35 cellular contexts compared by ENCODE assay signal in genomic region chr6:33725222-33725621, GRCh38. TPM values are rescaled to one million over a fixed set of nuclear protein-coding genes. Genes with fewer than 3 reads are reported as not detected.
"Had no signal": no experiment of that assay in that cellular context is flagged by ENCODE, and none has a peak within 500 bp of the region (broad histone marks: within the 10 kb centered on the region; RNA-seq: fewer than 3 reads in every experiment).

No MANE protein-coding gene starts in this region.

- H3K4me3 ChIP-seq: Peyer's patch, SJSA1 had no signal

- H3K36me3 Mint-ChIP-seq: activated CD4-positive, alpha-beta memory T cell treated with anti-CD3 and anti-CD28 coated beads for 36 hours; activated naive CD8-positive, alpha-beta T cell treated with anti-CD3 and anti-CD28 coated beads for 36 hours had no signal

- FAIRE-seq: TTC549 had no signal

- H3K4me1 ChIP-seq: SJSA1 had no signal

- H3K4me3 Mint-ChIP-seq: activated B cell treated with CpG ODN at 0.5 μM for 24 hours; activated CD4-positive, alpha-beta memory T cell treated with anti-CD3 and anti-CD28 coated beads for 36 hours; activated naive CD4-positive, alpha-beta T cell treated with anti-CD3 and anti-CD28 coated beads for 36 hours; activated naive CD8-positive, alpha-beta T cell treated with anti-CD3 and anti-CD28 coated beads for 36 hours; activated T-cell treated with anti-CD3 and anti-CD28 coated beads, Interleukin-2, amount 50 U/mL, for 4 hours; activated T-helper 1 cell treated with anti-CD3 and anti-CD28 coated beads, Interleukin-12 subunit alpha, Interleukin-12 subunit beta, Interleukin-2, Interleukin-4 antibody, amounts not matched to agents 30 ng/mL and 10 ng/mL and 1 ng/mL, durations not matched to agents 14 hours and 24 hours and 36 hours; T-helper 1 cell treated with Interleukin-12 subunit alpha and Interleukin-12 subunit beta and Interleukin-4 antibody, amounts not matched to agents 30 μg/mL and 1 μg/mL, for 36 hours; T-helper 2 cell treated with Interferon-gamma antibody and Interleukin-4, amounts not matched to agents 5 μg/mL and 100 μg/mL, for 36 hours had no signal

- H3K27me3 ChIP-seq: Peyer's patch, SJSA1 had no signal

- ATAC-seq: PC-3 had no signal

- H3K9me3 Mint-ChIP-seq: activated B cell treated with CpG ODN at 0.5 μM for 24 hours; activated CD4-positive, alpha-beta memory T cell treated with anti-CD3 and anti-CD28 coated beads for 36 hours; activated naive CD4-positive, alpha-beta T cell treated with anti-CD3 and anti-CD28 coated beads for 36 hours; activated naive CD8-positive, alpha-beta T cell treated with anti-CD3 and anti-CD28 coated beads for 36 hours; activated T-cell treated with anti-CD3 and anti-CD28 coated beads, Interleukin-2, amount 50 U/mL, for 4 hours; activated T-helper 1 cell treated with anti-CD3 and anti-CD28 coated beads, Interleukin-12 subunit alpha, Interleukin-12 subunit beta, Interleukin-2, Interleukin-4 antibody, amounts not matched to agents 30 ng/mL and 10 ng/mL and 1 ng/mL, durations not matched to agents 14 hours and 24 hours and 36 hours; T-helper 1 cell treated with Interleukin-12 subunit alpha and Interleukin-12 subunit beta and Interleukin-4 antibody, amounts not matched to agents 30 μg/mL and 1 μg/mL, for 36 hours; T-helper 2 cell treated with Interferon-gamma antibody and Interleukin-4, amounts not matched to agents 5 μg/mL and 100 μg/mL, for 36 hours had no signal

- H3K9ac ChIP-seq: SK-N-SH had no signal

- H3K27ac ChIP-seq: brain microvascular endothelial cell, Peyer's patch, SJSA1 had no signal

- DNase-seq: activated B cell treated with CpG ODN at 0.5 μM for 24 hours; activated CD4-positive, alpha-beta memory T cell treated with anti-CD3 and anti-CD28 coated beads for 36 hours; activated CD4-positive, alpha-beta T cell treated with anti-CD3 and anti-CD28 coated beads for 4 hours; activated CD4-positive, CD25-positive, alpha-beta regulatory T cell treated with anti-CD3 and anti-CD28 coated beads, Interleukin-2, amount 50 U/mL, for 72 hours; activated CD8-positive, alpha-beta memory T cell treated with anti-CD3 and anti-CD28 coated beads, Interleukin-2, amount 50 U/mL, for 4 hours; activated gamma-delta T cell treated with Interleukin-2 at 50 U/mL for 16 hours; activated T-cell treated with anti-CD3 and anti-CD28 coated beads for 4 hours; activated T-cell treated with anti-CD3 and anti-CD28 coated beads, Interleukin-2, amount 50 U/mL, for 4 hours; amniotic stem cell; aorta; brain microvascular endothelial cell; central memory CD4-positive, alpha-beta T cell; MM.1S; MV-4-11; NCI-H1092; NCI-H1436 treated with DMSO at 0.1 percent for 48 hours; NCI-H1694 treated with DMSO at 0.1 percent for 48 hours; NCI-H2029; NCI-H345; NCI-H524 treated with DMSO at 0.1 percent for 48 hours; NCI-H748 treated with DMSO at 0.1 percent for 48 hours; NK-92 treated with Interleukin-12 subunit alpha and Interleukin-12 subunit beta, amount 100 ng/mL, for 24 hours; PC-3; Peyer's patch; RPMI8226; SHP77 treated with DMSO at 0.1 percent for 48 hours; SK-N-SH had no signal

- H3K27ac Mint-ChIP-seq: activated B cell treated with CpG ODN at 0.5 μM for 24 hours; activated CD4-positive, alpha-beta memory T cell treated with anti-CD3 and anti-CD28 coated beads for 36 hours; activated naive CD4-positive, alpha-beta T cell treated with anti-CD3 and anti-CD28 coated beads for 36 hours; activated T-helper 1 cell treated with anti-CD3 and anti-CD28 coated beads, Interleukin-12 subunit alpha, Interleukin-12 subunit beta, Interleukin-2, Interleukin-4 antibody, amounts not matched to agents 30 ng/mL and 10 ng/mL and 1 ng/mL, durations not matched to agents 14 hours and 24 hours and 36 hours; T-helper 1 cell treated with Interleukin-12 subunit alpha and Interleukin-12 subunit beta and Interleukin-4 antibody, amounts not matched to agents 30 μg/mL and 1 μg/mL, for 36 hours; T-helper 2 cell treated with Interferon-gamma antibody and Interleukin-4, amounts not matched to agents 5 μg/mL and 100 μg/mL, for 36 hours had no signal

- H3K9me3 ChIP-seq: Peyer's patch, SJSA1, SK-N-SH had no signal

- H3K36me3 ChIP-seq: brain microvascular endothelial cell, Peyer's patch had no signal

RNA-seq across cellular contexts. Expression of gene IP6K3, which starts 21.5 kb away (rescaled TPM):
- total RNA-seq: activated B cell treated with CpG ODN at 0.5 μM for 24 hours; activated CD4-positive, alpha-beta memory T cell treated with anti-CD3 and anti-CD28 coated beads for 36 hours; activated naive CD4-positive, alpha-beta T cell treated with anti-CD3 and anti-CD28 coated beads for 36 hours; activated naive CD8-positive, alpha-beta T cell treated with anti-CD3 and anti-CD28 coated beads for 36 hours; activated T-cell treated with anti-CD3 and anti-CD28 coated beads, Interleukin-2, amount 50 U/mL, for 4 hours; activated T-helper 1 cell treated with anti-CD3 and anti-CD28 coated beads, Interleukin-12 subunit alpha, Interleukin-12 subunit beta, Interleukin-2, Interleukin-4 antibody, amounts not matched to agents 30 ng/mL and 10 ng/mL and 1 ng/mL, durations not matched to agents 14 hours and 24 hours and 36 hours; NCI-H460; PC-3 had no signal
